11 cellular contexts compared by ENCODE assay signal in genomic region chr11:5922749-5923426, GRCh38. TPM values are rescaled to one million over a fixed set of nuclear protein-coding genes. Genes with fewer than 3 reads are reported as not detected.
DNase-seq lines count a peak whose midpoint lies in the region; ATAC-seq and TF ChIP-seq lines count a peak whose summit lies in the region.
"Had no signal": no experiment of that assay in that cellular context is flagged by ENCODE, and none has a peak within 500 bp of the region (broad histone marks: within the 10 kb centered on the region; RNA-seq: fewer than 3 reads in every experiment).

No MANE protein-coding gene starts in this region.

- no peak for TF ChIP-seq POLR2A in thyroid gland (IDR thresholded peaks at IDR 0.05)

- no peaks in the 10 kb centered on the region for H3K4me1 ChIP-seq in RWPE2 (ENCODE audit: insufficient read depth, poor library complexity, severe bottlenecking)
- no peaks in the 10 kb centered on the region for H3K4me1 ChIP-seq in thyroid gland
- H3K4me1 ChIP-seq: tibial nerve had no signal

- DNase-seq in stimulated activated CD4-positive, alpha-beta T cell treated with anti-CD3 and anti-CD28 coated beads, Interleukin-15, amount 100 ng/mL, for 48 hours (ENCODE audit: low read depth in 2 of 2), result peak; percentile 10 to 13
- no peak for DNase-seq in stimulated activated CD4-positive, alpha-beta T cell treated with anti-CD3 and anti-CD28 coated beads, Interleukin-4, amount 100 ng/mL, for 1 hour
- DNase-seq in RWPE2 (ENCODE audit: low spot score) (no peak), NCI-H2227 treated with DMSO at 0.1 percent for 48 hours (lab: John Stamatoyannopoulos, UW) (no peak), left lobe of liver (ENCODE audit: low spot score) (no peak), NCI-H446 treated with DMSO at 0.1 percent for 48 hours (lab: John Stamatoyannopoulos, UW) (no peak), thyroid gland (no peak)
- DNase-seq: anterior cingulate cortex had no signal

- intact Hi-C loops in thyroid gland (cut with DNase I), result no loop called here

- H3K9me3 ChIP-seq in RWPE2 (ENCODE audit: severe bottlenecking), result no peaks in the 10 kb centered on the region
- H3K9me3 ChIP-seq in thyroid gland, result no peaks in the 10 kb centered on the region

- no peak overlapping the region for H3K27ac ChIP-seq in RWPE2 (ENCODE audit: poor library complexity, severe bottlenecking)
- no peak overlapping the region for H3K27ac ChIP-seq in thyroid gland
- H3K27ac ChIP-seq: hepatocyte, tibial nerve had no signal

- ATAC-seq in HG02970 (IDR thresholded peaks at IDR 0.05; ENCODE audit: low FRiP score, unreplicated experiment) (peak; percentile 74), RWPE2 (ENCODE audit: low read depth) (peak; percentile 56; the same call in 2 of the 3 replicates), left lobe of liver (no peak)

- H3K4me3 ChIP-seq in RWPE2 (ENCODE audit: severe bottlenecking), result no peak overlapping the region
- H3K4me3 ChIP-seq in thyroid gland (replicated peaks in 1 of 3), result no peak overlapping the region
- H3K4me3 ChIP-seq: hepatocyte, tibial nerve had no signal

- H3K36me3 ChIP-seq in RWPE2 (ENCODE audit: low read depth) (no peaks in the 10 kb centered on the region), thyroid gland (no peaks in the 10 kb centered on the region)
- H3K36me3 ChIP-seq: tibial nerve had no signal

- TF ChIP-seq CTCF in RWPE2 (IDR thresholded peaks at IDR 0.05; ENCODE audit: poor library complexity, severe bottlenecking), result no peak
- no peak for TF ChIP-seq CTCF in thyroid gland (IDR thresholded peaks at IDR 0.05)

- 83 to 86% methylated on average over 2 of the region's 2 CpGs for WGBS in thyroid gland, 2 donors

- H3K27me3 ChIP-seq in RWPE2 (ENCODE audit: insufficient read depth, poor library complexity, severe bottlenecking), result no peaks in the 10 kb centered on the region
- H3K27me3 ChIP-seq in thyroid gland, result no peaks in the 10 kb centered on the region
- H3K27me3 ChIP-seq: hepatocyte, tibial nerve had no signal

RNA-seq across cellular contexts. Expression of gene OR56A3, which starts 19.2 kb away (rescaled TPM):
- total RNA-seq in left lobe of liver, result not detected
- total RNA-seq in thyroid gland, result not detected
- total RNA-seq: hepatocyte, tibial nerve had no signal

RNA-seq across cellular contexts. Expression of gene OR52E5, which starts 29.9 kb away (rescaled TPM):
- total RNA-seq in left lobe of liver, result not detected
- total RNA-seq in thyroid gland, result not detected
- total RNA-seq: hepatocyte, tibial nerve had no signal

RNA-seq across cellular contexts. Expression of gene OR52E4, which starts 42.5 kb away (rescaled TPM):
- total RNA-seq in left lobe of liver (not detected), thyroid gland (not detected)
- total RNA-seq: hepatocyte, tibial nerve had no signal

RNA-seq across cellular contexts. Expression of gene OR56A5, which starts 45.4 kb away (rescaled TPM):
- total RNA-seq in left lobe of liver, result not detected
- not detected for total RNA-seq in thyroid gland
- total RNA-seq: hepatocyte, tibial nerve had no signal

Comparison
In these comparisons a context has a peak if more than half of its experiments do, and no peak if none do; other contexts are left out.
1. DNase-seq: peak in stimulated activated CD4-positive, alpha-beta T cell treated with anti-CD3 and anti-CD28 coated beads, Interleukin-15, amount 100 ng/mL, for 48 hours (2 of 2); none in stimulated activated CD4-positive, alpha-beta T cell treated with anti-CD3 and anti-CD28 coated beads, Interleukin-4, amount 100 ng/mL, for 1 hour (single experiment), RWPE2 (single experiment), NCI-H2227 treated with DMSO at 0.1 percent for 48 hours (single experiment), left lobe of liver (single experiment), NCI-H446 treated with DMSO at 0.1 percent for 48 hours (single experiment) and thyroid gland (0 of 2).